In genomic region chr12:63823040-63823439, GRCh38 we compare ENCODE assay signal across 1 cellular context.
TF ChIP-seq lines count a peak whose summit lies in the region.

No MANE protein-coding gene starts in this region.

TF ChIP-seq in WTC11, 78 proteins besides CTCF, POLR2A, EP300 and RAD21 (continued from another document):
- no peak for TF ChIP-seq ZBTB43 (CRISPR knock-in tag; IDR thresholded peaks at IDR 0.05)
- no peak for TF ChIP-seq ELF4 (CRISPR knock-in tag; IDR thresholded peaks at IDR 0.05; ENCODE audit: low read depth)
- TF ChIP-seq E2F5 (CRISPR knock-in tag; IDR thresholded peaks at IDR 0.05): no peak
- no peak for TF ChIP-seq ZMAT4 (CRISPR knock-in tag; IDR thresholded peaks at IDR 0.05)
- TF ChIP-seq TP53 (CRISPR knock-in tag; IDR thresholded peaks at IDR 0.05): no peak
- no peak for TF ChIP-seq GABPB1 (CRISPR knock-in tag; IDR thresholded peaks at IDR 0.05)
- TF ChIP-seq STAT6 (CRISPR knock-in tag; conservative IDR thresholded peaks at IDR 0.05; ENCODE audit: low read depth): no peak
- no peak for TF ChIP-seq ETV6 (CRISPR knock-in tag; IDR thresholded peaks at IDR 0.05)
- no peak for TF ChIP-seq EMX1 (CRISPR knock-in tag; IDR thresholded peaks at IDR 0.05)
- no peak for TF ChIP-seq NR1H2 (CRISPR knock-in tag; IDR thresholded peaks at IDR 0.05)
- no peak for TF ChIP-seq PRDM15 (CRISPR knock-in tag; IDR thresholded peaks at IDR 0.05)
- TF ChIP-seq FOXP1 (CRISPR knock-in tag; IDR thresholded peaks at IDR 0.05; ENCODE audit: borderline replicate concordance): no peak
- no peak for TF ChIP-seq ZNF138 (CRISPR knock-in tag; conservative IDR thresholded peaks at IDR 0.05)
- no peak for TF ChIP-seq IRF2 (CRISPR knock-in tag; IDR thresholded peaks at IDR 0.05; ENCODE audit: borderline replicate concordance, low read depth)
